In the genomic region with DNA sequence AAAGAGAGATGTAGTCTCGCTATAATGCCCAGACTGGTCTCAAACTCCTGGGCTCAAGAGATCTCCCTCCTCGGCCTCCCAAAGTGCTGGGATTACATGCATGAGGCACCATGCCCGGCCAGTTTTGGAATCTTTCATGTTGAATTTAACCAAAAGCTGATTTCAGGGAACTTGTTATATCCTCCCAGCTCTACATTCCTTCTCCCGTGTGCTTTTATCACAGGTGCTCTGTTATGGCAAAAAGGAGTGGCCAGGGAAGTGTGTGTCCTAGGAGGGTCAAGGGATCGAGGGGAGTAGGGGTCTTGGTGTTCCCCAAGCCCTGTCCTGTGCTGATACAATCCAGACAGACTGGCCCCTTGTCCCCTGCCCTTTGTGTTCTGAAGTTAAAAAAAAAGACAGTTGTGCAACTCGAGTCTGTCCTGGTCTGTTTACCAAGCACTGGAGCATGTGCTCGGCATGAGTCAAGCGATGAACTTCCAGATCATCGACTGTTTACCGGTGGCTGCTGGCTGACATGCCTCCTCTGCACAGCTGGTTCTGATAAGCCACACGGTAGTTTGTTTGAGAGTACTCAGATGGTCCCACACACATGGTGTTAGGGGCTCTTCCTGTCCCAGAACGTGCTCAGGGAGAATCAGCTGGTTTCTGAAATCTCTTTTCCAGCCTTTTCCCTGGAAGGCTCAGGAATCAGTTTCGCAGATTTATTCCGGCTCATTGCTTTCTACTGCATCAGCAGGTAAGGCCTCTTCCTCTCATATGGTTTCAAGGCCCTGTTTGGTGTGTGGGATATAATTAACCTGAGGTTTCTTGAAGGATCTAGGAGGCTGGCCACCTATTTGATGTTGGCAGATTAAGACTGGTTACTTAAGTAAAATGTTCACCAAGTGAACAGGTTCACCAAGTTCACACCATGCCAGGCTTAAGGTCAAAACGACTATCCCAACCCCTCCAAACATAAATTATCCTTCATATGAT, we compare ENCODE assay signal across 8 cellular contexts. TPM values are rescaled to one million over a fixed set of nuclear protein-coding genes. Genes with fewer than 3 reads are reported as not detected.
A peak's percentile ranks its signal among the peaks of the same experiment; 100 is the strongest.
DNase-seq lines count a peak whose midpoint lies in the region; ATAC-seq, FAIRE-seq and TF ChIP-seq lines count a peak whose summit lies in the region.

No MANE protein-coding gene starts in this region.

- no peaks in the 10 kb centered on the region for H3K36me3 ChIP-seq in HAP-1 (replicated peaks)

- H3K36me3 Mint-ChIP-seq in mesothelial cell of epicardium = peaks cover 37% of the 10 kb centered on the region
- H3K36me3 Mint-ChIP-seq in T-helper 2 cell treated with Interferon-gamma antibody and Interleukin-4, amounts not matched to agents 5 μg/mL and 100 μg/mL, for 36 hours (ENCODE audit: low read depth) = no peaks in the 10 kb centered on the region
- H3K36me3 Mint-ChIP-seq in activated T-helper 17 cell treated with anti-CD3 and anti-CD28 coated beads, Interleukin-2, amount 50 U/mL, for 72 hours (ENCODE audit: low read depth) = no peaks in the 10 kb centered on the region

- TF ChIP-seq CTCF in AG09319 (IDR thresholded peaks at IDR 0.05; ENCODE audit: low read depth, low read length) (no peak), mesothelial cell of epicardium (IDR thresholded peaks at IDR 0.05; ENCODE audit: unreplicated experiment) (no peak)

- peak; percentile 82 for DNase-seq in AG09319 (ENCODE audit: extremely low read depth, low read depth)
- peak; percentile 71 for DNase-seq in MV-4-11 (lab: John Stamatoyannopoulos, UW)
- peak; percentile 40 for DNase-seq in dermis blood vessel endothelial cell
- DNase-seq in mesothelial cell of epicardium (ENCODE audit: low spot score in 2 of 2, unreplicated experiment in 2 of 2) = no peak
- no peak for DNase-seq in HAP-1 (ENCODE audit: low spot score in 2 of 2)
- no peak for DNase-seq in T-helper 2 cell treated with Interferon-gamma antibody and Interleukin-4, amounts not matched to agents 5 μg/mL and 100 μg/mL, for 36 hours (ENCODE audit: low spot score)
- DNase-seq in GM12891 (ENCODE audit: insufficient read length, low spot score) = no peak

- H3K27me3 Mint-ChIP-seq in mesothelial cell of epicardium (ENCODE audit: low read depth) = no peaks in the 10 kb centered on the region
- H3K27me3 Mint-ChIP-seq in T-helper 2 cell treated with Interferon-gamma antibody and Interleukin-4, amounts not matched to agents 5 μg/mL and 100 μg/mL, for 36 hours (ENCODE audit: low read depth) = no peaks in the 10 kb centered on the region
- H3K27me3 Mint-ChIP-seq in activated T-helper 17 cell treated with anti-CD3 and anti-CD28 coated beads, Interleukin-2, amount 50 U/mL, for 72 hours = no peaks in the 10 kb centered on the region

- H3K9me3 Mint-ChIP-seq in mesothelial cell of epicardium = no peaks in the 10 kb centered on the region
- H3K9me3 Mint-ChIP-seq in T-helper 2 cell treated with Interferon-gamma antibody and Interleukin-4, amounts not matched to agents 5 μg/mL and 100 μg/mL, for 36 hours = no peaks in the 10 kb centered on the region
- no peaks in the 10 kb centered on the region for H3K9me3 Mint-ChIP-seq in activated T-helper 17 cell treated with anti-CD3 and anti-CD28 coated beads, Interleukin-2, amount 50 U/mL, for 72 hours

- peak overlapping the region; percentile 56 for H3K27ac Mint-ChIP-seq in mesothelial cell of epicardium
- H3K27ac Mint-ChIP-seq in T-helper 2 cell treated with Interferon-gamma antibody and Interleukin-4, amounts not matched to agents 5 μg/mL and 100 μg/mL, for 36 hours = no peak overlapping the region
- H3K27ac Mint-ChIP-seq in activated T-helper 17 cell treated with anti-CD3 and anti-CD28 coated beads, Interleukin-2, amount 50 U/mL, for 72 hours = no peak overlapping the region

- no peak overlapping the region for H3K4me3 Mint-ChIP-seq in mesothelial cell of epicardium
- H3K4me3 Mint-ChIP-seq in T-helper 2 cell treated with Interferon-gamma antibody and Interleukin-4, amounts not matched to agents 5 μg/mL and 100 μg/mL, for 36 hours = no peak overlapping the region
- H3K4me3 Mint-ChIP-seq in activated T-helper 17 cell treated with anti-CD3 and anti-CD28 coated beads, Interleukin-2, amount 50 U/mL, for 72 hours = no peak overlapping the region

- FAIRE-seq in GM12891 (lab: Jason Lieb, UNC) = no peak

- no peaks in the 10 kb centered on the region for H3K27me3 ChIP-seq in HAP-1 (ENCODE audit: low read depth)

- H3K4me1 ChIP-seq in HAP-1 = peaks cover 7% of the 10 kb centered on the region; the same call in 1 of the 2 replicates

- H3K9me3 ChIP-seq in HAP-1 = no peaks in the 10 kb centered on the region

- no peak for TF ChIP-seq POLR2A in GM12891 (IDR thresholded peaks at IDR 0.05; ENCODE audit: low read depth, low read length)

- ATAC-seq in activated T-helper 17 cell treated with anti-CD3 and anti-CD28 coated beads, Interleukin-2, amount 50 U/mL, for 72 hours (replicated peaks) = no peak

- in situ Hi-C loops in HAP-1 (cut with MboI; ENCODE audit: low sequenced_read_pairs) = no loop called here

- H3K4me1 Mint-ChIP-seq in mesothelial cell of epicardium = peaks cover 24% of the 10 kb centered on the region
- peaks cover 10% of the 10 kb centered on the region for H3K4me1 Mint-ChIP-seq in T-helper 2 cell treated with Interferon-gamma antibody and Interleukin-4, amounts not matched to agents 5 μg/mL and 100 μg/mL, for 36 hours (ENCODE audit: low read depth)
- H3K4me1 Mint-ChIP-seq in activated T-helper 17 cell treated with anti-CD3 and anti-CD28 coated beads, Interleukin-2, amount 50 U/mL, for 72 hours = peaks cover 20% of the 10 kb centered on the region

- H3K4me3 ChIP-seq in HAP-1 = no peak overlapping the region

TF ChIP-seq in GM12891, 5 proteins besides CTCF, POLR2A, EP300 and RAD21:
- TF ChIP-seq PAX5 (IDR thresholded peaks at IDR 0.05; ENCODE audit: insufficient read depth, low read length, severe bottlenecking) (no peak), TAF1 (IDR thresholded peaks at IDR 0.05; ENCODE audit: low read depth, low read length) (no peak), POLR2AphosphoS5 (IDR thresholded peaks at IDR 0.05; ENCODE audit: low read depth, low read length) (no peak), POU2F2 (IDR thresholded peaks at IDR 0.05; ENCODE audit: low read depth, low read length) (no peak), SPI1 (IDR thresholded peaks at IDR 0.05; ENCODE audit: low read depth, low read length) (no peak)

RNA-seq across cellular contexts. Expression of a gene that starts 52.6 kb away (rescaled TPM):
- total RNA-seq in dermis blood vessel endothelial cell (34.3 and 35.4 TPM in 2 replicates), mesothelial cell of epicardium (34.0 to 38.9 TPM (median 36.9 TPM) in 3 replicates)
- total RNA-seq in activated T-helper 17 cell treated with anti-CD3 and anti-CD28 coated beads, Interleukin-2, amount 50 U/mL, for 72 hours = 10 to 100 TPM; 39.9 to 81.4 TPM
- 51.9 TPM for polyA plus RNA-seq in GM12891 (2012; ENCODE audit: low read depth, missing spikeins)

Comparison
In these comparisons a context has a peak if more than half of its experiments do, and no peak if none do; other contexts are left out.
1. DNase-seq: peak in AG09319 (single experiment), MV-4-11 (single experiment) and dermis blood vessel endothelial cell (single experiment); none in mesothelial cell of epicardium (0 of 2), HAP-1 (0 of 2), T-helper 2 cell treated with Interferon-gamma antibody and Interleukin-4, amounts not matched to agents 5 μg/mL and 100 μg/mL, for 36 hours (single experiment) and GM12891 (single experiment).